Comparison of ENCODE assay signal across 35 cellular contexts in the genomic region with DNA sequence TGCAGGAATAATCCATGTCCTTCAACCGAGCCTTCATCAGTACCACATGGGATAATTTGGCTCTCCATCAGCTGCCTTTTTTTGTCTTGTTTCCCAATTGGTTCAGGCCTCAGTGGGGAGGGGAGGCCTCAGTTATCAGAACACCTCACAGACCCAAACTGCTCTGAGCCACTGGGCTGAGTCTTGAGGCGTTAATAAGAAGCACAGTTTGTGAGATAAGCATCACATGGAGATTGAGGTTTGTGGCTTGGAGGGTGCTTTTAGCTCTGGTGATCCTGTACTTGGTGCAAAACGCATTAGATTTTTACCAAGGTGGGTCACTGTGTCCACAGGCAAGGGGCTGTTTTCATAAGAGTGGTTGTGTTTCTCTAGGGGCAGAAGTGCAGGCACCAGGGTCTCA.
"Had no signal": no experiment of that assay in that cellular context is flagged by ENCODE, and none has a peak within 500 bp of the region (broad histone marks: within the 10 kb centered on the region; RNA-seq: fewer than 3 reads in every experiment).

No MANE protein-coding gene starts in this region.

- DNase-seq: activated B cell treated with CpG ODN at 0.5 μM for 24 hours; activated CD4-positive, alpha-beta memory T cell treated with anti-CD3 and anti-CD28 coated beads for 36 hours; activated CD4-positive, alpha-beta T cell treated with anti-CD3 and anti-CD28 coated beads for 4 hours; activated CD4-positive, alpha-beta T cell treated with anti-CD3 and anti-CD28 coated beads, Interleukin-2, amount 50 U/mL, for 1 hour; activated CD4-positive, CD25-positive, alpha-beta regulatory T cell treated with anti-CD3 and anti-CD28 coated beads, Interleukin-2, amount 50 U/mL, for 72 hours; activated CD8-positive, alpha-beta memory T cell treated with anti-CD3 and anti-CD28 coated beads, Interleukin-2, amount 50 U/mL, for 4 hours; activated effector memory CD4-positive, alpha-beta T cell treated with anti-CD3 and anti-CD28 coated beads, Interleukin-2, amount 50 U/mL, for 16 hours; activated naive CD4-positive, alpha-beta T cell; activated naive CD8-positive, alpha-beta T cell treated with anti-CD3 and anti-CD28 coated beads, Interleukin-2, amount 10 ng/mL, durations not matched to agents 7 days and 5 days; activated T-cell treated with anti-CD3 and anti-CD28 coated beads, Interleukin-2, amount 50 U/mL, for 48 hours; amygdala; body of pancreas; Kasumi-1; KG1; MG63; NCI-H1048; NCI-H1105 treated with DMSO at 0.1 percent for 48 hours; NCI-H1436 treated with DMSO at 0.1 percent for 48 hours; NCI-H1694 treated with DMSO at 0.1 percent for 48 hours; NCI-H2029 treated with DMSO at 0.1 percent for 48 hours; NCI-H2107; NCI-H2171; NCI-H510A; NCI-H526; NCI-H748 treated with DMSO at 0.1 percent for 48 hours; PC-9; SIG-M5; SW 1271; T-helper 1 cell; T-helper 2 cell; T-helper 9 cell had no signal

- H3K36me3 ChIP-seq: breast epithelium, MG63 had no signal

- H3K4me1 ChIP-seq: body of pancreas, breast epithelium had no signal

- ATAC-seq: body of pancreas, Right ventricle myocardium inferior had no signal

- H3K27ac ChIP-seq: body of pancreas, breast epithelium, PC-9, RWPE1, VCaP had no signal

- H3K4me2 ChIP-seq: PC-9 had no signal

- H3K27me3 ChIP-seq: body of pancreas, breast epithelium, MG63 had no signal

- H3K4me3 ChIP-seq: body of pancreas, breast epithelium, MG63, PC-9 had no signal
